Comparison of ENCODE assay signal across 9 cellular contexts in genomic region chr1:156356875-156357534, GRCh38. TPM values are rescaled to one million over a fixed set of nuclear protein-coding genes. Genes with fewer than 3 reads are reported as not detected.
DNase-seq lines count a peak whose midpoint lies in the region; ATAC-seq and TF ChIP-seq lines count a peak whose summit lies in the region.
"Had no signal": no experiment of that assay in that cellular context is flagged by ENCODE, and none has a peak within 500 bp of the region (broad histone marks: within the 10 kb centered on the region; RNA-seq: fewer than 3 reads in every experiment).

No MANE protein-coding gene starts in this region.

- H4K12ac ChIP-seq in trophoblast cell (ENCODE audit: low read depth, low read length): no peak overlapping the region

- H2AFZ ChIP-seq in trophoblast cell (ENCODE audit: insufficient read depth, low read length, poor library complexity): peak overlapping the region; percentile 11

- H3K79me1 ChIP-seq in trophoblast cell (ENCODE audit: low read length): peaks cover 2% of the 10 kb centered on the region

- no peak overlapping the region for H3K9ac ChIP-seq in trophoblast cell (ENCODE audit: low read length)

- H3K4me3 ChIP-seq in fibroblast of the aortic adventitia (ENCODE audit: low read depth, low read length) (no peak overlapping the region), trophoblast cell (ENCODE audit: low read depth, low read length) (no peak overlapping the region)

- no peak overlapping the region for H3K27ac ChIP-seq in trophoblast cell (ENCODE audit: low read depth, low read length)

- no peak overlapping the region for H3K18ac ChIP-seq in trophoblast cell (ENCODE audit: low read length)

- TF ChIP-seq CTCF in fibroblast of the aortic adventitia (IDR thresholded peaks at IDR 0.05; ENCODE audit: insufficient read depth, low read length): peak; percentile 74

- DNase-seq in DMS153 (lab: John Stamatoyannopoulos, UW) (peak; percentile 76), NCI-H526 (lab: John Stamatoyannopoulos, UW) (peak; percentile 92 to 98), activated T-cell treated with anti-CD3 and anti-CD28 coated beads for 1 hour (ENCODE audit: low read depth) (peak; percentile 55), fibroblast of the aortic adventitia (ENCODE audit: low read depth) (no peak), trophoblast cell (peak; percentile 64 to 67)

- H2AK5ac ChIP-seq in trophoblast cell (ENCODE audit: low read length): no peak overlapping the region

- H4K91ac ChIP-seq in trophoblast cell (ENCODE audit: low read depth, low read length): no peak overlapping the region

- H2BK120ac ChIP-seq in trophoblast cell (ENCODE audit: insufficient read depth, low read length, poor library complexity): no peak overlapping the region

- H4K8ac ChIP-seq in trophoblast cell (ENCODE audit: low read depth, low read length): peak overlapping the region; percentile 19

- H3K27me3 ChIP-seq in trophoblast cell (ENCODE audit: insufficient read depth, low read length): no peaks in the 10 kb centered on the region

- no peak overlapping the region for H3K4ac ChIP-seq in trophoblast cell (ENCODE audit: low read depth, low read length)

- no peak overlapping the region for H2BK5ac ChIP-seq in trophoblast cell (ENCODE audit: low read depth, low read length, poor library complexity)

- H3K14ac ChIP-seq in trophoblast cell (ENCODE audit: low read length): no peak overlapping the region

- H3K79me2 ChIP-seq in trophoblast cell (ENCODE audit: control insufficient read depth, insufficient read depth, low read length, poor library complexity): no peaks in the 10 kb centered on the region

- peak overlapping the region; percentile 54 for H3K4me2 ChIP-seq in trophoblast cell (ENCODE audit: low read length)

- peaks cover 2 to 5% of the 10 kb centered on the region in 2 experiments for H3K4me1 ChIP-seq in trophoblast cell (ENCODE audit: control insufficient read depth in 1 of 2, insufficient read depth in 2 of 2, low read length in 2 of 2)

- no peaks in the 10 kb centered on the region for H3K9me3 ChIP-seq in trophoblast cell (ENCODE audit: insufficient read depth, low read depth, low read length)

- peak; percentile 85 for ATAC-seq in HG02798 (IDR thresholded peaks at IDR 0.05; ENCODE audit: poor library complexity, unreplicated experiment)
- no peak for ATAC-seq in GM21528 (IDR thresholded peaks at IDR 0.05; ENCODE audit: low FRiP score, unreplicated experiment)
- ATAC-seq in HG03139 (IDR thresholded peaks at IDR 0.05; ENCODE audit: unreplicated experiment): no peak

- no peaks in the 10 kb centered on the region for H3K36me3 ChIP-seq in trophoblast cell (ENCODE audit: control insufficient read depth in 1 of 2, insufficient read depth in 2 of 2, low read length in 2 of 2)

- no peak overlapping the region for H3K23ac ChIP-seq in trophoblast cell (ENCODE audit: low read length)

- H2BK12ac ChIP-seq in trophoblast cell (ENCODE audit: low read length): peak overlapping the region; percentile 64

- WGBS in trophoblast cell (ENCODE audit: extremely low coverage, insufficient coverage, insufficient read length): no CpG with 5 or more reads among the region's 22 CpGs

RNA-seq across cellular contexts. Expression of gene RHBG, which starts 12.0 kb away (rescaled TPM):
- total RNA-seq in fibroblast of the aortic adventitia (ENCODE audit: low replicate concordance): not detected in 2 replicates
- 9.3 and 10.1 TPM in 2 replicates for polyA plus RNA-seq in trophoblast cell (2013)
- polyA plus RNA-seq: IgD-negative memory B cell had no signal

RNA-seq across cellular contexts. Expression of gene TSACC, which starts 18.7 kb away (rescaled TPM):
- total RNA-seq in fibroblast of the aortic adventitia (ENCODE audit: low replicate concordance): not detected in 2 replicates
- 1.2 and 1.3 TPM in 2 replicates for polyA plus RNA-seq in trophoblast cell (2013)

RNA-seq across cellular contexts. Expression of gene CCT3, which starts 18.9 kb away (rescaled TPM):
- total RNA-seq in fibroblast of the aortic adventitia (ENCODE audit: low replicate concordance): 96.6 and 284 TPM in 2 replicates
- polyA plus RNA-seq in trophoblast cell (2013): 206 and 207 TPM in 2 replicates

RNA-seq across cellular contexts. Expression of gene VHLL, which starts 57.9 kb away (rescaled TPM):
- not detected in 2 replicates for total RNA-seq in fibroblast of the aortic adventitia (ENCODE audit: low replicate concordance)
- polyA plus RNA-seq in trophoblast cell (2013): not detected in 2 replicates
- polyA plus RNA-seq: IgD-negative memory B cell had no signal
